ENCODE assay signal across 7 cellular contexts in the genomic region with DNA sequence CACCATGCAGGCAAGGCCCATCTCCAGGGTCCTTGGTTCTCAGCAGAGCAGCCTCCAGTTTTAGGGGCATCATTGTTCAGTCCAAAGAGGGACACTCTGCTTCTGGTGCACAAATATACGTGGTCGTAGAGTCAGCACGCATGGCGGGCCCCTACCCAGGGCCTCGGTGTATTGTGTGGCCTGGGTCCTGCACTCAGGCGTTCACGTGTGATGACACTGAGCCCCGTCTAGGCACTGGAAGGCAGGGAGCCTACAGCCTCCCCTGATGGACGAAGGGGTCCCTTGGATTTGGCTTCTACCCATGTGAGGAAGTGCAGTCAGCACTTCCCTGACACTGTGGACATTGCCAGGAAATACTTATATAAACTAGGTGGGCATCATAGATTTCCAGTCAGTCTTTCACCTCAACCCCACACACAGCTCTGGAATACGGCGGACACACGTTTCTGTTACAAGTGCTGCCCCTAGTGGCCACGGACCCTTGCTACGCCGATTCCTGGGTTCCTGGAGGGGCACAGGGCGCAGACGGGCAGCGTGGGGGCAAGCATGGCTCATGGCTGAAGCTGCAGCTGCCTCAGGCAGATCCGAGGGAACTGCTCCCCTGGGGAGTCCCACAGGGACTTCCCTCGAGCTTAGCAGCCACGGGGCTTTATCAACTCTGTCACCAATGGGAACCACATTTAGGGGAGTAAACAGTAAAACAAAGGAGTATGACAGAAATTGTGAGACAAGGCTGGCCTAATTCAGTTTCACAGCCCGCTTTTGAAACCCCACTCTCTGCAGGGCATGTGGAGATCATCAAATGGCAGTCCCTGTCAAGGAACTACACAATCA. TPM values are rescaled to one million over a fixed set of nuclear protein-coding genes. Genes with fewer than 3 reads are reported as not detected.
DNase-seq lines count a peak whose midpoint lies in the region; ATAC-seq and TF ChIP-seq lines count a peak whose summit lies in the region.

No MANE protein-coding gene starts in this region.

- peaks cover 11% of the 10 kb centered on the region for H3K36me3 Mint-ChIP-seq in activated naive CD8-positive, alpha-beta T cell treated with anti-CD3 and anti-CD28 coated beads, Interleukin-2, amount 10 ng/mL, durations not matched to agents 7 days and 5 days
- H3K36me3 Mint-ChIP-seq in neural progenitor cell = peaks cover 31% of the 10 kb centered on the region

- H3K27me3 ChIP-seq in neural progenitor cell = no peaks in the 10 kb centered on the region

- no peak for DNase-seq in activated naive CD8-positive, alpha-beta T cell treated with anti-CD3 and anti-CD28 coated beads, Interleukin-2, amount 10 ng/mL, durations not matched to agents 7 days and 5 days
- peak; percentile 76 for DNase-seq in neural progenitor cell (ENCODE audit: low spot score)
- DNase-seq in activated effector memory CD4-positive, alpha-beta T cell treated with Interleukin-2 at 50 U/mL for 16 hours = no peak

- H3K4me1 Mint-ChIP-seq in activated naive CD8-positive, alpha-beta T cell treated with anti-CD3 and anti-CD28 coated beads, Interleukin-2, amount 10 ng/mL, durations not matched to agents 7 days and 5 days = peaks cover 11% of the 10 kb centered on the region
- peaks cover 12% of the 10 kb centered on the region for H3K4me1 Mint-ChIP-seq in neural progenitor cell

- no peaks in the 10 kb centered on the region for H3K27me3 Mint-ChIP-seq in activated naive CD8-positive, alpha-beta T cell treated with anti-CD3 and anti-CD28 coated beads, Interleukin-2, amount 10 ng/mL, durations not matched to agents 7 days and 5 days
- H3K27me3 Mint-ChIP-seq in neural progenitor cell (ENCODE audit: insufficient read depth, low read depth) = peaks cover 4% of the 10 kb centered on the region

- no peaks in the 10 kb centered on the region for H3F3A ChIP-seq in neural progenitor cell (ENCODE audit: low read depth)

- H3K79me2 ChIP-seq in neural progenitor cell (ENCODE audit: low read depth) = no peaks in the 10 kb centered on the region

- H2AFZ ChIP-seq in neural progenitor cell (replicated peaks) = no peak overlapping the region

- H3K27ac Mint-ChIP-seq in activated naive CD8-positive, alpha-beta T cell treated with anti-CD3 and anti-CD28 coated beads, Interleukin-2, amount 10 ng/mL, durations not matched to agents 7 days and 5 days = peak overlapping the region; percentile 42
- no peak overlapping the region for H3K27ac Mint-ChIP-seq in neural progenitor cell

- H3K4me3 Mint-ChIP-seq in activated naive CD8-positive, alpha-beta T cell treated with anti-CD3 and anti-CD28 coated beads, Interleukin-2, amount 10 ng/mL, durations not matched to agents 7 days and 5 days = no peak overlapping the region
- peak overlapping the region; percentile 35 for H3K4me3 Mint-ChIP-seq in neural progenitor cell

- peaks cover 9% of the 10 kb centered on the region for H3K4me1 ChIP-seq in neural progenitor cell

- ATAC-seq in HG02759 (IDR thresholded peaks at IDR 0.05; ENCODE audit: unreplicated experiment) (peak; percentile 75), HG03378 (IDR thresholded peaks at IDR 0.05; ENCODE audit: unreplicated experiment) (no peak), GM19324 (IDR thresholded peaks at IDR 0.05; ENCODE audit: low FRiP score, unreplicated experiment) (no peak)
- no peak for ATAC-seq in activated naive CD8-positive, alpha-beta T cell treated with anti-CD3 and anti-CD28 coated beads, Interleukin-2, amount 10 ng/mL, durations not matched to agents 7 days and 5 days (ENCODE audit: low read depth)

- no peak overlapping the region for H3K9ac ChIP-seq in neural progenitor cell

- H3K27ac ChIP-seq in neural progenitor cell = no peak overlapping the region

- POLR2A ChIA-PET in activated naive CD8-positive, alpha-beta T cell treated with anti-CD3 and anti-CD28 coated beads, Interleukin-2, amount 10 ng/mL, durations not matched to agents 7 days and 5 days (lab: Charles Lee) = interaction anchor here (1.0 to 1.4 kb wide), 2 partner anchors 14 to 16 kb away, joined by 3 to 4 read pairs; no protein-coding TSS in a partner anchor

- H3K4me3 ChIP-seq in neural progenitor cell = no peak overlapping the region

- no peaks in the 10 kb centered on the region for H3K9me3 ChIP-seq in neural progenitor cell (ENCODE audit: low read depth)

- H4K20me1 ChIP-seq in neural progenitor cell (ENCODE audit: low read depth) = no peaks in the 10 kb centered on the region

- H3K9me3 Mint-ChIP-seq in activated naive CD8-positive, alpha-beta T cell treated with anti-CD3 and anti-CD28 coated beads, Interleukin-2, amount 10 ng/mL, durations not matched to agents 7 days and 5 days = no peaks in the 10 kb centered on the region
- H3K9me3 Mint-ChIP-seq in neural progenitor cell = no peaks in the 10 kb centered on the region

- H3K4me2 ChIP-seq in neural progenitor cell = no peak overlapping the region

- TF ChIP-seq CTCF in GM12874 (IDR thresholded peaks at IDR 0.05; ENCODE audit: insufficient read depth, low read depth, low read length) (peak; percentile 63), neural progenitor cell (IDR thresholded peaks at IDR 0.05) (peak; percentile 76)

- peaks cover 4% of the 10 kb centered on the region for H3K36me3 ChIP-seq in neural progenitor cell

RNA-seq across cellular contexts. Expression of a gene that starts 25.4 kb away (rescaled TPM):
- total RNA-seq in activated naive CD8-positive, alpha-beta T cell treated with anti-CD3 and anti-CD28 coated beads, Interleukin-2, amount 10 ng/mL, durations not matched to agents 7 days and 5 days = 1 to 10 TPM; 7.3 to 7.9 TPM
- 1.1 and 1.3 TPM in 2 replicates for total RNA-seq in neural progenitor cell (ENCODE audit: low replicate concordance)

RNA-seq across cellular contexts. Expression of a gene that starts 39.3 kb away (rescaled TPM):
- total RNA-seq in activated naive CD8-positive, alpha-beta T cell treated with anti-CD3 and anti-CD28 coated beads, Interleukin-2, amount 10 ng/mL, durations not matched to agents 7 days and 5 days = 10 to 100 TPM; 18.4 to 19.0 TPM
- total RNA-seq in neural progenitor cell (ENCODE audit: low replicate concordance) = 7.7 and 17.4 TPM in 2 replicates

RNA-seq across cellular contexts. Expression of a gene that starts 54.5 kb away (rescaled TPM):
- 1 to 10 TPM; 9.3 to 9.6 TPM for total RNA-seq in activated naive CD8-positive, alpha-beta T cell treated with anti-CD3 and anti-CD28 coated beads, Interleukin-2, amount 10 ng/mL, durations not matched to agents 7 days and 5 days
- total RNA-seq in neural progenitor cell (ENCODE audit: low replicate concordance) = 159 and 183 TPM in 2 replicates

Comparison
In these comparisons a context has a peak if more than half of its experiments do, and no peak if none do; other contexts are left out.
1. RNA of a gene that starts 54.5 kb away (total RNA-seq): 159 to 183 TPM in neural progenitor cell; 9.3 to 9.6 TPM in activated naive CD8-positive, alpha-beta T cell treated with anti-CD3 and anti-CD28 coated beads, Interleukin-2, amount 10 ng/mL, durations not matched to agents 7 days and 5 days; every median in the first group is over 10 times any median in the second.